Comparison of ENCODE assay signal across 14 cellular contexts in genomic region chr7:834277-834676, GRCh38. TPM values are rescaled to one million over a fixed set of nuclear protein-coding genes. Genes with fewer than 3 reads are reported as not detected.
DNase-seq lines count a peak whose midpoint lies in the region; ATAC-seq, FAIRE-seq and TF ChIP-seq lines count a peak whose summit lies in the region.
"Had no signal": no experiment of that assay in that cellular context is flagged by ENCODE, and none has a peak within 500 bp of the region (broad histone marks: within the 10 kb centered on the region; RNA-seq: fewer than 3 reads in every experiment).

No MANE protein-coding gene starts in this region.

- H3K27me3 ChIP-seq in PC-3 (ENCODE audit: low read length) (no peaks in the 10 kb centered on the region), stomach (no peaks in the 10 kb centered on the region)
- H3K27me3 ChIP-seq: cardiac muscle cell had no signal

- no peak overlapping the region for H3K9ac ChIP-seq in PC-3 (ENCODE audit: low read length)
- H3K9ac ChIP-seq in kidney (ENCODE audit: low read length in 2 of 2) = no peak overlapping the region

- no peak overlapping the region for H2AFZ ChIP-seq in PC-3 (ENCODE audit: low read length)

- DNase-seq in PC-3 = no peak
- DNase-seq in kidney = peak; percentile 67
- DNase-seq in stomach = no peak
- no peak for DNase-seq in stimulated activated naive CD4-positive, alpha-beta T cell (lab: John Stamatoyannopoulos, UW)
- no peak for DNase-seq in epidermal melanocyte (ENCODE audit: insufficient read length, low spot score)
- DNase-seq: activated CD4-positive, alpha-beta T cell treated with anti-CD3 and anti-CD28 coated beads, Interleukin-2, amount 10 ng/mL, durations not matched to agents 24 days and 14 days; DMS79; NCI-H1930; NCI-H69 had no signal

- H3K4me1 Mint-ChIP-seq in brain = peaks cover 71% of the 10 kb centered on the region

- H3K4me1 ChIP-seq in PC-3 (ENCODE audit: insufficient read depth, low read length) = peaks cover 58% of the 10 kb centered on the region
- peaks cover 18 to 29% of the 10 kb centered on the region in 2 donors for H3K4me1 ChIP-seq in kidney (ENCODE audit: control insufficient read depth in 1 of 2, insufficient read depth in 1 of 2, low read depth in 1 of 2, low read length in 2 of 2)
- peaks cover 60 to 92% (median 83%) of the 10 kb centered on the region in 4 donors for H3K4me1 ChIP-seq in stomach

- H3K27ac ChIP-seq in PC-3 (ENCODE audit: low read length) (peak overlapping the region; percentile 99; the same call in 1 of the 2 replicates), kidney (ENCODE audit: low read depth in 2 of 2, low read length in 2 of 2) (peak overlapping the region; percentile 16 to 54), stomach (peak overlapping the region in 4 of 5 donors; percentile 85 to 94 (median 90))

- H3K4me3 ChIP-seq in PC-3 (ENCODE audit: low read length) = no peak overlapping the region
- H3K4me3 ChIP-seq in kidney (ENCODE audit: low read length in 2 of 2) = no peak overlapping the region
- H3K4me3 ChIP-seq in stomach = no peak overlapping the region
- H3K4me3 ChIP-seq: cardiac muscle cell had no signal

- H3K27ac Mint-ChIP-seq in brain = peak overlapping the region; percentile 51 to 83 (median 62)
- H3K27ac Mint-ChIP-seq: activated CD4-positive, alpha-beta T cell treated with anti-CD3 and anti-CD28 coated beads, Interleukin-2, amount 10 ng/mL, durations not matched to agents 24 days and 14 days had no signal

- intact Hi-C loops in PC-3 (cut with micrococcal nuclease) (loop anchor here (5.0 kb wide), 1 partner anchor 208 kb away; the partner anchor contains the start of gene GPR146), kidney (cut with DNase I) (no loop called here), stomach (cut with DNase I; ENCODE audit: low total_unique reads) (no loop called here)

- no peak for TF ChIP-seq CTCF in PC-3 (conservative IDR thresholded peaks at IDR 0.05; ENCODE audit: low read depth, low read length)
- TF ChIP-seq CTCF in brain (conservative IDR thresholded peaks at IDR 0.05) = no peak
- no peak for TF ChIP-seq CTCF in kidney (IDR thresholded peaks at IDR 0.05; ENCODE audit: borderline replicate concordance, extremely low read depth, insufficient read depth)
- no peak for TF ChIP-seq CTCF in stomach (IDR thresholded peaks at IDR 0.05)

- 89 to 97% (median 91%) methylated on average over 9 to 12 of the region's 12 CpGs for WGBS in stomach, 5 donors

- H3K36me3 ChIP-seq in PC-3 (ENCODE audit: low read depth, low read length) (peaks cover 14% of the 10 kb centered on the region), kidney (ENCODE audit: control insufficient read depth in 1 of 2, insufficient read depth in 2 of 2, low read length in 2 of 2) (peaks cover 4 to 7% of the 10 kb centered on the region in 2 donors), stomach (peaks cover 6 to 32% (median 19%) of the 10 kb centered on the region in 4 donors)

- H3K9me2 ChIP-seq in PC-3 (replicated peaks; ENCODE audit: low read length) = no peaks in the 10 kb centered on the region

- no peak overlapping the region for H3K4me2 ChIP-seq in PC-3 (ENCODE audit: low read length)

- peaks cover 36% of the 10 kb centered on the region for H3K36me3 Mint-ChIP-seq in brain

- no peaks in the 10 kb centered on the region for H3F3A ChIP-seq in PC-3 (ENCODE audit: low read length, unreplicated experiment)

- peaks cover 2% of the 10 kb centered on the region for H3K27me3 Mint-ChIP-seq in brain
- H3K27me3 Mint-ChIP-seq: activated CD4-positive, alpha-beta T cell treated with anti-CD3 and anti-CD28 coated beads, Interleukin-2, amount 10 ng/mL, durations not matched to agents 24 days and 14 days; B cell had no signal

- POLR2A ChIA-PET in PC-3 (lab: Charles Lee; ENCODE audit: unreplicated experiment) = no interaction called here

- TF ChIP-seq POLR2A in stomach (IDR thresholded peaks at IDR 0.05) = no peak

- FAIRE-seq in kidney (lab: Jason Lieb, UNC) = no peak

- CTCF ChIA-PET in PC-3 (lab: Charles Lee) = no interaction called here

- H3K4me3 Mint-ChIP-seq in brain = no peak overlapping the region
- H3K4me3 Mint-ChIP-seq: activated CD4-positive, alpha-beta T cell treated with anti-CD3 and anti-CD28 coated beads, Interleukin-2, amount 10 ng/mL, durations not matched to agents 24 days and 14 days; B cell had no signal

- BruUV-seq in PC-3 (replicated peaks; lab: Mats Ljungman, UMichigan) = no TSS peak

- ATAC-seq in PC-3 (no peak), HG03565 (IDR thresholded peaks at IDR 0.05; ENCODE audit: unreplicated experiment) (no peak), HG03139 (IDR thresholded peaks at IDR 0.05; ENCODE audit: unreplicated experiment) (no peak)

- no peaks in the 10 kb centered on the region for H3K9me3 ChIP-seq in PC-3 (ENCODE audit: low read length)
- no peaks in the 10 kb centered on the region for H3K9me3 ChIP-seq in kidney (ENCODE audit: control insufficient read depth in 1 of 2, low read length in 2 of 2)
- H3K9me3 ChIP-seq in stomach = no peaks in the 10 kb centered on the region

- no peak for TF ChIP-seq EP300 in stomach (IDR thresholded peaks at IDR 0.05)

- no peaks in the 10 kb centered on the region for H4K20me1 ChIP-seq in PC-3 (ENCODE audit: low read length)

- no peaks in the 10 kb centered on the region for H3K9me3 Mint-ChIP-seq in brain
- H3K9me3 Mint-ChIP-seq: activated CD4-positive, alpha-beta T cell treated with anti-CD3 and anti-CD28 coated beads, Interleukin-2, amount 10 ng/mL, durations not matched to agents 24 days and 14 days had no signal

- peaks cover 83% of the 10 kb centered on the region for H3K79me2 ChIP-seq in PC-3 (ENCODE audit: low read length)

RNA-seq across cellular contexts. Expression of gene SUN1, which starts 2.0 kb away (rescaled TPM):
- total RNA-seq in PC-3 (2014; rRNA removed) (92.5 and 100 TPM in 2 replicates), kidney (168 TPM), stomach (100 to 1,000 TPM; 103 to 242 (median 159) TPM)
- polyA plus RNA-seq in brain (ENCODE audit: insufficient read depth, low read depth, low replicate concordance) (128 TPM), kidney (ENCODE audit: insufficient read depth, low read depth, low replicate concordance) (40.4 TPM), stomach (10 to 100 TPM; 15.9 to 58.9 (median 21.7) TPM)

RNA-seq across cellular contexts. Expression of gene GET4, which starts 42.1 kb away (rescaled TPM):
- total RNA-seq in PC-3 (2014; rRNA removed) (96.7 and 115 TPM in 2 replicates), kidney (44.8 TPM), stomach (100 to 1,000 TPM in 1 of 5 donors, 10 to 100 TPM in 4; 22.4 to 140 (median 40.1) TPM)
- polyA plus RNA-seq in brain (ENCODE audit: insufficient read depth, low read depth, low replicate concordance) (37.7 TPM), kidney (ENCODE audit: insufficient read depth, low read depth, low replicate concordance) (80.8 TPM), stomach (10 to 100 TPM; 34.4 to 53.2 (median 53.0) TPM)

Comparison
In these comparisons a context has a peak if more than half of its experiments do, and no peak if none do; other contexts are left out.
1. H3K27ac ChIP-seq: peak in every context shown above with its lines; median percentile 99 in PC-3; 90 in stomach; 35 in kidney.